Comparison of ENCODE assay signal across 8 cellular contexts in genomic region chr15:38440353-38441129, GRCh38. TPM values are rescaled to one million over a fixed set of nuclear protein-coding genes. Genes with fewer than 3 reads are reported as not detected.
DNase-seq lines count a peak whose midpoint lies in the region; ATAC-seq and TF ChIP-seq lines count a peak whose summit lies in the region.

No MANE protein-coding gene starts in this region.

- CTCF ChIA-PET in CD4-positive, alpha-beta T cell (lab: Charles Lee), result interaction anchor here (1.0 to 3.1 kb wide), 20 partner anchors 9 to 1317 kb away, joined by 3 to 15 read pairs (median 4); partner anchors contain the start of genes FAM98B and THBS1

- H3K36me3 Mint-ChIP-seq in CD4-positive, alpha-beta T cell (ENCODE audit: low read depth), result no peaks in the 10 kb centered on the region

- H3K27ac Mint-ChIP-seq in CD4-positive, alpha-beta T cell, result no peak overlapping the region

- H3K9me3 ChIP-seq in CD4-positive, alpha-beta T cell (ENCODE audit: control insufficient read depth, low read length), result peaks cover 8% of the 10 kb centered on the region
- no peaks in the 10 kb centered on the region for H3K9me3 ChIP-seq in thyroid gland

- peaks cover 0 to 4% of the 10 kb centered on the region in 2 donors for H3K4me1 ChIP-seq in thyroid gland

- intact Hi-C loops in CD4-positive, alpha-beta T cell (cut with DNase I, micrococcal nuclease), result loop anchor here (2.0 to 10.0 kb wide), 6 partner anchors 258 to 1317 kb away; partner anchors contain the start of gene THBS1 (in 1 of the 2)
- intact Hi-C loops in thyroid gland (cut with DNase I), result loop anchor here (5.0 kb wide), 1 partner anchor 247 kb away; no protein-coding TSS in a partner anchor

- H3K36me3 ChIP-seq in thyroid gland, result no peaks in the 10 kb centered on the region

- H3K27ac ChIP-seq in CD4-positive, alpha-beta T cell (ENCODE audit: low read depth, low read length), result no peak overlapping the region
- H3K27ac ChIP-seq in thyroid gland, result no peak overlapping the region

- TF ChIP-seq POLR2A in thyroid gland (IDR thresholded peaks at IDR 0.05), result no peak

- H3K4me3 ChIP-seq in epithelial cell of esophagus (ENCODE audit: low read length) (no peak overlapping the region), thyroid gland (replicated peaks in 1 of 3) (no peak overlapping the region)

- peaks cover 2% of the 10 kb centered on the region for H3K9me3 Mint-ChIP-seq in CD4-positive, alpha-beta T cell

- no peak overlapping the region for H3K4me3 Mint-ChIP-seq in CD4-positive, alpha-beta T cell

- H3K4me1 Mint-ChIP-seq in CD4-positive, alpha-beta T cell (ENCODE audit: low read depth), result peaks cover 5% of the 10 kb centered on the region

- peaks cover 7% of the 10 kb centered on the region for H3K27me3 ChIP-seq in CD4-positive, alpha-beta T cell (ENCODE audit: control insufficient read depth, insufficient read depth, low read length)
- H3K27me3 ChIP-seq in thyroid gland, result no peaks in the 10 kb centered on the region

- POLR2A ChIA-PET in CD4-positive, alpha-beta T cell (lab: Charles Lee), result interaction anchor here (1.0 to 2.6 kb wide), 4 partner anchors 13 to 259 kb away, joined by 3 to 18 read pairs (median 12); partner anchors contain the start of gene FAM98B

- ATAC-seq in CD4-positive, alpha-beta T cell (ENCODE audit: poor library complexity), result peak; percentile 96
- peak; percentile 74 for ATAC-seq in HG03439 (IDR thresholded peaks at IDR 0.05; ENCODE audit: unreplicated experiment)

- peaks cover 37% of the 10 kb centered on the region for H3K27me3 Mint-ChIP-seq in CD4-positive, alpha-beta T cell

- 31 to 38% methylated on average over 9 of the region's 9 CpGs for whole genome bisulfite sequencing in thyroid gland, 2 donors

- peak; percentile 99 for TF ChIP-seq CTCF in CD4-positive, alpha-beta T cell (IDR thresholded peaks at IDR 0.05)
- TF ChIP-seq CTCF in epithelial cell of esophagus (IDR thresholded peaks at IDR 0.05; ENCODE audit: insufficient read depth, low read depth, low read length, missing control alignments), result peak; percentile 99
- TF ChIP-seq CTCF in thyroid gland (IDR thresholded peaks at IDR 0.05), result peak; percentile 76 to 95 (median 84)

- peak; percentile 10 to 37 (median 24) for DNase-seq in CD4-positive, alpha-beta T cell
- peak; percentile 12 for DNase-seq in GM19238 (ENCODE audit: insufficient read length, low spot score)
- peak; percentile 80 for DNase-seq in NCI-H526 treated with DMSO at 0.1 percent for 48 hours (lab: John Stamatoyannopoulos, UW)
- DNase-seq in activated CD4-positive, alpha-beta T cell treated with anti-CD3 and anti-CD28 coated beads, Interleukin-2, amount 50 U/mL, for 4 hours, result peak; percentile 30 to 33
- peak; percentile 83 for DNase-seq in epithelial cell of esophagus (ENCODE audit: low read depth)
- DNase-seq in myocyte (ENCODE audit: low read depth), result peak; percentile 64
- DNase-seq in thyroid gland, result peak; percentile 20 to 36

RNA-seq across cellular contexts. Expression of gene FAM98B, which starts 13.4 kb away (rescaled TPM):
- total RNA-seq in CD4-positive, alpha-beta T cell, result 10 to 100 TPM; 20.1 to 20.4 TPM
- 4.7 and 6.6 TPM in 2 replicates for total RNA-seq in myocyte
- polyA plus RNA-seq in myocyte (2012), result 7.8 TPM
- 10 to 100 TPM in 2 of 4 donors, 1 to 10 TPM in 2; 9.3 to 12.6 (median 10.9) TPM for total RNA-seq in thyroid gland

Comparison
In these comparisons a context has a peak if more than half of its experiments do, and no peak if none do; other contexts are left out.
1. DNase-seq: peak in every context shown above with its lines; median percentile 83 in epithelial cell of esophagus; 80 in NCI-H526 treated with DMSO at 0.1 percent for 48 hours; 64 in myocyte; 32 in activated CD4-positive, alpha-beta T cell treated with anti-CD3 and anti-CD28 coated beads, Interleukin-2, amount 50 U/mL, for 4 hours; 28 in thyroid gland; 24 in CD4-positive, alpha-beta T cell; 12 in GM19238.